ENCODE assay signal across 8 cellular contexts in genomic region chr17:7328840-7329359, GRCh38. TPM values are rescaled to one million over a fixed set of nuclear protein-coding genes. Genes with fewer than 3 reads are reported as not detected.
DNase-seq lines count a peak whose midpoint lies in the region; ATAC-seq, FAIRE-seq and TF ChIP-seq lines count a peak whose summit lies in the region.

Gene NEURL4, minus strand, starts transcription at chr17:7329335. Its CDS starts 23 bp downstream, at chr17:7329312.

- peak; percentile 6 for ATAC-seq in GM18868 (IDR thresholded peaks at IDR 0.05; ENCODE audit: unreplicated experiment)
- ATAC-seq in HG03565 (IDR thresholded peaks at IDR 0.05; ENCODE audit: unreplicated experiment), result peak; percentile 1

- H3K27me3 ChIP-seq in ACC112 (ENCODE audit: insufficient read depth, low read length), result no peaks in the 10 kb centered on the region
- no peaks in the 10 kb centered on the region for H3K27me3 ChIP-seq in iPS-18a (ENCODE audit: control insufficient read depth, insufficient read depth, low read length)
- no peaks in the 10 kb centered on the region for H3K27me3 ChIP-seq in small intestine (ENCODE audit: control insufficient read depth in 2 of 2, insufficient read depth in 2 of 2, low read length in 2 of 2)

- peaks cover 15% of the 10 kb centered on the region for H3K79me2 ChIP-seq in ACC112 (ENCODE audit: control insufficient read depth, insufficient read depth, low read length, unreplicated experiment)

- H3K9ac ChIP-seq in iPS-18a (ENCODE audit: low read length), result peak within 1 kb of the TSS; percentile 91

- no peaks in the 10 kb centered on the region; the same call in 1 of the 2 replicates for H3K36me3 ChIP-seq in ACC112 (ENCODE audit: insufficient read depth, low read length)
- peaks cover 11% of the 10 kb centered on the region for H3K36me3 ChIP-seq in iPS-18a (ENCODE audit: control insufficient read depth, low read depth, low read length)
- no peaks in the 10 kb centered on the region for H3K36me3 ChIP-seq in small intestine (ENCODE audit: control insufficient read depth in 2 of 2, insufficient read depth in 2 of 2, low read length in 2 of 2)

- TF ChIP-seq CTCF in GM10248 (IDR thresholded peaks at IDR 0.05; ENCODE audit: control extremely low read depth, extremely low read depth, low read depth, missing control alignments), result no peak

- peak within 1 kb of the TSS; percentile 96 for H3K4me3 ChIP-seq in ACC112 (ENCODE audit: low read depth, low read length)
- peak within 1 kb of the TSS; percentile 97 for H3K4me3 ChIP-seq in iPS-18a (ENCODE audit: low read length)
- H3K4me3 ChIP-seq in small intestine (ENCODE audit: low read depth in 1 of 2, low read length in 2 of 2), result peak within 1 kb of the TSS; percentile 78 to 84

- DNase-seq in amniotic stem cell (lab: John Stamatoyannopoulos, UW) (peak; percentile 45), small intestine (no peak), GM10248 (ENCODE audit: extremely low spot score) (no peak), Kasumi-1 (lab: John Stamatoyannopoulos, UW) (no peak)

- H3K27ac ChIP-seq in ACC112 (ENCODE audit: low read depth, low read length), result peak within 1 kb of the TSS; percentile 79
- peak within 1 kb of the TSS; percentile 96 for H3K27ac ChIP-seq in iPS-18a (ENCODE audit: low read length)
- H3K27ac ChIP-seq in small intestine (ENCODE audit: low read depth in 1 of 2, low read length in 1 of 2), result peak within 1 kb of the TSS; percentile 73 to 84

- H3K4me1 ChIP-seq in ACC112 (ENCODE audit: control insufficient read depth, insufficient read depth, low read length, unreplicated experiment) (peaks cover 16% of the 10 kb centered on the region), iPS-18a (ENCODE audit: control insufficient read depth, low read depth, low read length) (no peaks in the 10 kb centered on the region), small intestine (ENCODE audit: control insufficient read depth in 2 of 2, insufficient read depth in 1 of 2, low read depth in 1 of 2, low read length in 1 of 2) (no peaks in the 10 kb centered on the region)

- H3K9me3 ChIP-seq in iPS-18a (ENCODE audit: control insufficient read depth, low read depth, low read length), result no peaks in the 10 kb centered on the region
- H3K9me3 ChIP-seq in small intestine (ENCODE audit: control insufficient read depth, low read depth), result no peaks in the 10 kb centered on the region

- POLR2A ChIA-PET in GM10248 (lab: Yijun Ruan, JAX), result interaction anchor here (0.6 to 1.7 kb wide), 5 partner anchors 13 to 67 kb away, joined by 3 to 6 read pairs (median 4); partner anchors contain the start of gene GPS2

- 0% methylated on average over 46 to 47 of the region's 47 CpGs for WGBS in small intestine, 3 donors

- CTCF ChIA-PET in GM10248 (lab: Yijun Ruan, JAX), result interaction anchor here (0.6 to 3.7 kb wide), 8 partner anchors 9 to 358 kb away, joined by 3 to 15 read pairs (median 6); partner anchors contain the start of genes GPS2 and TP53

- peak within 1 kb of the TSS; percentile 95 for H2AFZ ChIP-seq in ACC112 (ENCODE audit: low read length, unreplicated experiment)

- no peak for FAIRE-seq in small intestine (lab: Jason Lieb, UNC)

RNA-seq across cellular contexts. Expression of gene NEURL4, which starts in this region (rescaled TPM):
- 10 to 100 TPM; 14.3 to 36.9 (median 22.1) TPM for polyA plus RNA-seq in small intestine
